1 cellular context compared by ENCODE assay signal in the genomic region with DNA sequence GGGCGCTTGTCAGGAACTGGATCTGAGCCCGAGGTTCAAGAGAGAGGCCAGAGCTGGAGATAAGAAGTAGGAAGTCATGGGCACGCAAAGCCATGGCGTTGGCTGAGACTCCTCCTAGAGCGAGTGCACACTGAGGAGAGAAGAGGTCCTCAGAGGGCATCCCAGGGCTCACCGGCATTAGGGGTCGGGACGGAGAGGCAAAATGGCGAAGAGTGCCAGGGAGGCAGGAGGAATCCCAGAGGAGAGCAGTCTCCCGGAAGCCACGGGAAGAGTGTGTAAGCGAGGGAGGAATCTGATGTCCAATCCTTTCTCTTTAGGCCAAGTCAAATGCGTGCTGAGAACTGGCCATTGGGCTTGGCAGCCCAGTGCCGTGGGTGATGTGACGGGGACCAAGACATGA.
TF ChIP-seq lines count a peak whose summit lies in the region.

No MANE protein-coding gene starts in this region.

TF ChIP-seq in SK-N-SH treated with all-trans-retinoic acid at 6 μM for 48 hours, 23 proteins besides CTCF, POLR2A, EP300 and RAD21:
- TF ChIP-seq, protein P1, sequence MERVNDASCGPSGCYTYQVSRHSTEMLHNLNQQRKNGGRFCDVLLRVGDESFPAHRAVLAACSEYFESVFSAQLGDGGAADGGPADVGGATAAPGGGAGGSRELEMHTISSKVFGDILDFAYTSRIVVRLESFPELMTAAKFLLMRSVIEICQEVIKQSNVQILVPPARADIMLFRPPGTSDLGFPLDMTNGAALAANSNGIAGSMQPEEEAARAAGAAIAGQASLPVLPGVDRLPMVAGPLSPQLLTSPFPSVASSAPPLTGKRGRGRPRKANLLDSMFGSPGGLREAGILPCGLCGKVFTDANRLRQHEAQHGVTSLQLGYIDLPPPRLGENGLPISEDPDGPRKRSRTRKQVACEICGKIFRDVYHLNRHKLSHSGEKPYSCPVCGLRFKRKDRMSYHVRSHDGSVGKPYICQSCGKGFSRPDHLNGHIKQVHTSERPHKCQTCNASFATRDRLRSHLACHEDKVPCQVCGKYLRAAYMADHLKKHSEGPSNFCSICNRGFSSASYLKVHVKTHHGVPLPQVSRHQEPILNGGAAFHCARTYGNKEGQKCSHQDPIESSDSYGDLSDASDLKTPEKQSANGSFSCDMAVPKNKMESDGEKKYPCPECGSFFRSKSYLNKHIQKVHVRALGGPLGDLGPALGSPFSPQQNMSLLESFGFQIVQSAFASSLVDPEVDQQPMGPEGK (CRISPR knock-in tag; IDR thresholded peaks at IDR 0.05; ENCODE audit: borderline replicate concordance): no peak
TF ChIP-seq in SK-N-SH treated with all-trans-retinoic acid at 6 μM for 48 hours: peak in this region for 0.
